In genomic region chr19:7819337-7819736, GRCh38 we compare ENCODE assay signal across 23 cellular contexts. TPM values are rescaled to one million over a fixed set of nuclear protein-coding genes. Genes with fewer than 3 reads are reported as not detected.
DNase-seq lines count a peak whose midpoint lies in the region; ATAC-seq and TF ChIP-seq lines count a peak whose summit lies in the region.
"Had no signal": no experiment of that assay in that cellular context is flagged by ENCODE, and none has a peak within 500 bp of the region (broad histone marks: within the 10 kb centered on the region; RNA-seq: fewer than 3 reads in every experiment).

No MANE protein-coding gene starts in this region.

- H3K27me3 Mint-ChIP-seq in activated T-cell treated with anti-CD3 and anti-CD28 coated beads, Interleukin-2, amount 50 U/mL, for 72 hours (ENCODE audit: low read depth) = peaks cover 75% of the 10 kb centered on the region
- H3K27me3 Mint-ChIP-seq in activated T-cell treated with anti-CD3 and anti-CD28 coated beads, Interleukin-2, amount 50 U/mL, for 4 hours (ENCODE audit: low read depth) = peaks cover 41% of the 10 kb centered on the region
- peaks cover 11 to 30% (median 29%) of the 10 kb centered on the region in 5 donors for H3K27me3 Mint-ChIP-seq in naive thymus-derived CD8-positive, alpha-beta T cell

- peaks cover 6% of the 10 kb centered on the region for H3K36me3 ChIP-seq in OCI-LY3 (replicated peaks; ENCODE audit: low read depth, low read length)

- POLR2A ChIA-PET in naive thymus-derived CD8-positive, alpha-beta T cell (lab: Charles Lee) = no interaction called here

- peaks cover 27% of the 10 kb centered on the region for H3K4me1 Mint-ChIP-seq in activated T-cell treated with anti-CD3 and anti-CD28 coated beads, Interleukin-2, amount 50 U/mL, for 72 hours (ENCODE audit: low read depth)
- H3K4me1 Mint-ChIP-seq in activated T-cell treated with anti-CD3 and anti-CD28 coated beads, Interleukin-2, amount 50 U/mL, for 4 hours (ENCODE audit: low read depth) = peaks cover 13% of the 10 kb centered on the region
- peaks cover 5 to 20% (median 14%) of the 10 kb centered on the region in 4 donors for H3K4me1 Mint-ChIP-seq in naive thymus-derived CD8-positive, alpha-beta T cell

- peaks cover 10% of the 10 kb centered on the region for H3K9me3 ChIP-seq in OCI-LY3 (ENCODE audit: insufficient read depth, low read length)

- no peak overlapping the region for H3K4me3 Mint-ChIP-seq in activated T-cell treated with anti-CD3 and anti-CD28 coated beads, Interleukin-2, amount 50 U/mL, for 72 hours
- no peak overlapping the region for H3K4me3 Mint-ChIP-seq in activated T-cell treated with anti-CD3 and anti-CD28 coated beads, Interleukin-2, amount 50 U/mL, for 4 hours
- H3K4me3 Mint-ChIP-seq in naive thymus-derived CD8-positive, alpha-beta T cell = no peak overlapping the region

- 0 out of 2 replicates have a peak overlapping the region, but pooled peaks have one; percentile 2 for H3K4me2 ChIP-seq in OCI-LY3 (ENCODE audit: low read length)

- H3K9me3 Mint-ChIP-seq in activated T-cell treated with anti-CD3 and anti-CD28 coated beads, Interleukin-2, amount 50 U/mL, for 72 hours = peaks cover 2 to 4% of the 10 kb centered on the region in 2 donors
- no peaks in the 10 kb centered on the region for H3K9me3 Mint-ChIP-seq in activated T-cell treated with anti-CD3 and anti-CD28 coated beads, Interleukin-2, amount 50 U/mL, for 4 hours
- peaks cover 0 to 19% (median 3%) of the 10 kb centered on the region in 9 donors for H3K9me3 Mint-ChIP-seq in naive thymus-derived CD8-positive, alpha-beta T cell

- H3K27ac Mint-ChIP-seq in activated T-cell treated with anti-CD3 and anti-CD28 coated beads, Interleukin-2, amount 50 U/mL, for 72 hours = no peak overlapping the region
- H3K27ac Mint-ChIP-seq in naive thymus-derived CD8-positive, alpha-beta T cell = no peak overlapping the region

- H3K9ac ChIP-seq in OCI-LY3 (ENCODE audit: low read length) = no peak overlapping the region

- H3K4me1 ChIP-seq in OCI-LY3 (ENCODE audit: low read length) = peaks cover 9% of the 10 kb centered on the region

- no peak for TF ChIP-seq CTCF in OCI-LY3 (IDR thresholded peaks at IDR 0.05; ENCODE audit: low read depth, low read length)

- no peak overlapping the region for H3K27ac ChIP-seq in OCI-LY3 (ENCODE audit: low read length)

- H3K27me3 ChIP-seq in OCI-LY3 (ENCODE audit: low read depth, low read length) = peaks cover 43% of the 10 kb centered on the region

- ATAC-seq in activated T-cell treated with anti-CD3 and anti-CD28 coated beads, Interleukin-2, amount 50 U/mL, for 72 hours (replicated peaks in 1 of 2) = peak; percentile 57 to 66
- ATAC-seq in activated T-cell treated with anti-CD3 and anti-CD28 coated beads, Interleukin-2, amount 50 U/mL, for 4 hours = no peak
- ATAC-seq in GM18909 (IDR thresholded peaks at IDR 0.05; ENCODE audit: poor library complexity, unreplicated experiment) (peak; percentile 44), GM21619 (IDR thresholded peaks at IDR 0.05; ENCODE audit: unreplicated experiment) (no peak), GM19452 (IDR thresholded peaks at IDR 0.05; ENCODE audit: unreplicated experiment) (no peak)
- ATAC-seq in naive thymus-derived CD8-positive, alpha-beta T cell = no peak

- no peak overlapping the region for H3K4me3 ChIP-seq in OCI-LY3 (ENCODE audit: low read length)

- H4K20me1 ChIP-seq in OCI-LY3 (ENCODE audit: insufficient read depth, low read length) = no peaks in the 10 kb centered on the region

- H3K79me2 ChIP-seq in OCI-LY3 (ENCODE audit: low read length) = no peaks in the 10 kb centered on the region

- DNase-seq in activated T-cell treated with anti-CD3 and anti-CD28 coated beads, Interleukin-2, amount 50 U/mL, for 72 hours = no peak
- no peak for DNase-seq in activated T-cell treated with anti-CD3 and anti-CD28 coated beads, Interleukin-2, amount 50 U/mL, for 4 hours
- DNase-seq in naive thymus-derived CD8-positive, alpha-beta T cell = no peak
- no peak for DNase-seq in NCI-H187 treated with DMSO at 0.1 percent for 48 hours (lab: John Stamatoyannopoulos, UW)
- DNase-seq: C1 segment of cervical spinal cord, DND-41, GDM1, IMR-90, Kasumi-1, MM.1S, NCI-H1105 treated with DMSO at 0.1 percent for 48 hours, NCI-H1694 treated with DMSO at 0.1 percent for 48 hours, NCI-H446, NCI-H69, OCI-M1, SHP77 treated with DMSO at 0.1 percent for 48 hours had no signal

- H2AFZ ChIP-seq in OCI-LY3 (ENCODE audit: low read depth, low read length) = no peak overlapping the region

- H3K36me3 Mint-ChIP-seq in activated T-cell treated with anti-CD3 and anti-CD28 coated beads, Interleukin-2, amount 50 U/mL, for 72 hours (ENCODE audit: insufficient read depth in 2 of 2) = peaks cover 6 to 16% of the 10 kb centered on the region in 2 donors
- no peaks in the 10 kb centered on the region for H3K36me3 Mint-ChIP-seq in activated T-cell treated with anti-CD3 and anti-CD28 coated beads, Interleukin-2, amount 50 U/mL, for 4 hours (ENCODE audit: insufficient read depth)
- no peaks in the 10 kb centered on the region for H3K36me3 Mint-ChIP-seq in naive thymus-derived CD8-positive, alpha-beta T cell

RNA-seq across cellular contexts. Expression of gene EVI5L, which starts 10.7 kb away (rescaled TPM):
- 10 to 100 TPM in 1 of 2 donors, 1 to 10 TPM in 1; 7.8 to 10.4 TPM for total RNA-seq in activated T-cell treated with anti-CD3 and anti-CD28 coated beads, Interleukin-2, amount 50 U/mL, for 72 hours
- 1 to 10 TPM; 6.6 to 7.5 (median 7.1) TPM for total RNA-seq in activated T-cell treated with anti-CD3 and anti-CD28 coated beads, Interleukin-2, amount 50 U/mL, for 4 hours
- 10 to 100 TPM; 10.5 to 11.5 TPM for total RNA-seq in naive thymus-derived CD8-positive, alpha-beta T cell
- 1 to 10 TPM; 1.1 to 2.7 (median 1.7) TPM for polyA plus RNA-seq in naive thymus-derived CD8-positive, alpha-beta T cell

RNA-seq across cellular contexts. Expression of gene PRR36, which starts 54.9 kb away (rescaled TPM):
- total RNA-seq in activated T-cell treated with anti-CD3 and anti-CD28 coated beads, Interleukin-2, amount 50 U/mL, for 72 hours = under 1 TPM; 0.63 to 0.96 TPM
- total RNA-seq in activated T-cell treated with anti-CD3 and anti-CD28 coated beads, Interleukin-2, amount 50 U/mL, for 4 hours = under 1 TPM in 2 of 3 donors, not detected in 1; 0.05 to 0.08 TPM
- under 1 TPM; 0.11 to 0.21 TPM for total RNA-seq in naive thymus-derived CD8-positive, alpha-beta T cell
- polyA plus RNA-seq in naive thymus-derived CD8-positive, alpha-beta T cell = under 1 TPM; 0.03 to 0.18 (median 0.13) TPM
- total RNA-seq: H4, IMR-90, RPMI7951 had no signal

RNA-seq across cellular contexts. Expression of gene CLEC4M, which starts 56.3 kb away (rescaled TPM):
- not detected for total RNA-seq in activated T-cell treated with anti-CD3 and anti-CD28 coated beads, Interleukin-2, amount 50 U/mL, for 72 hours
- not detected for total RNA-seq in activated T-cell treated with anti-CD3 and anti-CD28 coated beads, Interleukin-2, amount 50 U/mL, for 4 hours
- total RNA-seq in naive thymus-derived CD8-positive, alpha-beta T cell = not detected
- not detected for polyA plus RNA-seq in naive thymus-derived CD8-positive, alpha-beta T cell
- total RNA-seq: H4, HT1080, IMR-90, RPMI7951 had no signal
- polyA plus RNA-seq: IMR-90 had no signal

Comparison
In these comparisons a context has a peak if more than half of its experiments do, and no peak if none do; other contexts are left out.
1. ATAC-seq: peak in activated T-cell treated with anti-CD3 and anti-CD28 coated beads, Interleukin-2, amount 50 U/mL, for 72 hours (2 of 2) and GM18909 (single experiment); none in activated T-cell treated with anti-CD3 and anti-CD28 coated beads, Interleukin-2, amount 50 U/mL, for 4 hours (0 of 2), GM21619 (single experiment), naive thymus-derived CD8-positive, alpha-beta T cell (0 of 2) and GM19452 (single experiment).